8 cellular contexts compared by ENCODE assay signal in the genomic region with DNA sequence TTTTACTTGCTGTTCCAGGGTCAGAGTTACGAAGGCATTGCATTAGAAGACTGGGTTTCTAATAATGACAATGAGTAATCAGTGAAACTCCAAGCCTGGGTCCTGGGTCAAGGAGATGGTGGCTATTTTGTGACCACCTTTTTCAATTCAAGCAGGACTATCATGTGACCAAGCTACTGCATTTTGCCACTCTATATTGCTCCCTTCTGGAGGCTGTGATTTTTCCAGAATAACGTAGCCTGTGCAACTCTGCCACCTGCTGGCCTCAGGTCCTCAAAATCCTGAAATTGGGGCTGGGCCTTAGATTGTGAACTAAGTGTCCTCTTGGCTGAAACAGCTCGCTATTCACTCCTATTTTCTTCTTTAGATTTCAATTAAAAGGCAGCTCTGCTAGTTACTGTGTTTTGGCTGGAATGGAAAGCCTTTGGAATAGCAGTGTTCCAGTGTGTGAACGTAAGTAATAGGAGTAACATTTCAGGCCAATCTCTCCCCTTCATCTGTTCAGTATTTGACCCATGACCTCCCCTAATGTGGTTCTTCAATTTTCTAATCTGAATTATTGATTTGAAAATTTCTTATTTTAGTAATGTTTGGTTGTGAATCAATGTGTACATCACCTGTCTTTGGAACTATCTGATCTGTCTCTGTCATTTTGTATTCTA. TPM values are rescaled to one million over a fixed set of nuclear protein-coding genes. Genes with fewer than 3 reads are reported as not detected.
A peak's percentile ranks its signal among the peaks of the same experiment; 100 is the strongest.
DNase-seq lines count a peak whose midpoint lies in the region; ATAC-seq and TF ChIP-seq lines count a peak whose summit lies in the region.

No MANE protein-coding gene starts in this region.

- POLR2A ChIA-PET in PC-3 (lab: Charles Lee; ENCODE audit: unreplicated experiment), result no interaction called here

- H3K36me3 ChIP-seq in PC-3 (ENCODE audit: low read depth, low read length), result no peaks in the 10 kb centered on the region
- no peaks in the 10 kb centered on the region for H3K36me3 ChIP-seq in smooth muscle cell (ENCODE audit: low read depth)

- intact Hi-C loops in PC-3 (cut with micrococcal nuclease), result loop anchor here (1.0 to 2.0 kb wide), 4 partner anchors 18 to 98 kb away; no protein-coding TSS in a partner anchor

- H3F3A ChIP-seq in PC-3 (ENCODE audit: low read length, unreplicated experiment) (no peaks in the 10 kb centered on the region), smooth muscle cell (ENCODE audit: low read depth) (no peaks in the 10 kb centered on the region)

- H3K4me2 ChIP-seq in PC-3 (ENCODE audit: low read length), result no peak overlapping the region
- no peak overlapping the region for H3K4me2 ChIP-seq in smooth muscle cell

- BruUV-seq in PC-3 (replicated peaks; lab: Mats Ljungman, UMichigan), result no TSS peak

- TF ChIP-seq CTCF in HL-60 (IDR thresholded peaks at IDR 0.05; ENCODE audit: insufficient read depth, low read length) (peak; percentile 3), PC-3 (conservative IDR thresholded peaks at IDR 0.05; ENCODE audit: low read depth, low read length) (peak; percentile 96), smooth muscle cell (IDR thresholded peaks at IDR 0.05; ENCODE audit: borderline replicate concordance, insufficient read depth, poor library complexity, severe bottlenecking) (peak; percentile 63)

- CTCF ChIA-PET in PC-3 (lab: Charles Lee), result interaction anchor here (0.5 to 1.4 kb wide), 9 partner anchors 23 to 1568 kb away, joined by 3 to 12 read pairs (median 5); no protein-coding TSS in a partner anchor

- WGBS in smooth muscle cell (ENCODE audit: low lambda C conversion rate), result 61% methylated on average over 4 of the region's 4 CpGs

- H3K27me3 ChIP-seq in HL-60 (ENCODE audit: insufficient read depth, poor library complexity, severe bottlenecking) (no peaks in the 10 kb centered on the region), PC-3 (ENCODE audit: low read length) (no peaks in the 10 kb centered on the region), smooth muscle cell (ENCODE audit: low read depth) (no peaks in the 10 kb centered on the region)

- ATAC-seq in PC-3 (peak; percentile 96), HG02798 (IDR thresholded peaks at IDR 0.05; ENCODE audit: poor library complexity, unreplicated experiment) (no peak), HG02981 (IDR thresholded peaks at IDR 0.05; ENCODE audit: unreplicated experiment) (no peak)

- H3K4me1 ChIP-seq in PC-3 (ENCODE audit: insufficient read depth, low read length) (no peaks in the 10 kb centered on the region), smooth muscle cell (ENCODE audit: low read depth) (no peaks in the 10 kb centered on the region)

- H2AFZ ChIP-seq in PC-3 (ENCODE audit: low read length), result peak overlapping the region; percentile 51; the same call in 1 of the 2 replicates
- H2AFZ ChIP-seq in smooth muscle cell (ENCODE audit: low read depth), result peak overlapping the region; percentile 65

- H4K20me1 ChIP-seq in PC-3 (ENCODE audit: low read length) (no peaks in the 10 kb centered on the region), smooth muscle cell (ENCODE audit: low read depth) (no peaks in the 10 kb centered on the region)

- H3K9me3 ChIP-seq in PC-3 (ENCODE audit: low read length) (no peaks in the 10 kb centered on the region), smooth muscle cell (replicated peaks; ENCODE audit: low read depth) (no peaks in the 10 kb centered on the region)

- H3K9ac ChIP-seq in PC-3 (ENCODE audit: low read length) (no peak overlapping the region), smooth muscle cell (ENCODE audit: low read depth) (no peak overlapping the region)

- no peaks in the 10 kb centered on the region for H3K9me2 ChIP-seq in PC-3 (replicated peaks; ENCODE audit: low read length)

- H3K27ac ChIP-seq in HL-60 (replicated peaks) (no peak overlapping the region), PC-3 (ENCODE audit: low read length) (no peak overlapping the region), smooth muscle cell (ENCODE audit: low read depth) (no peak overlapping the region)

- H3K4me3 ChIP-seq in HL-60 (replicated peaks; ENCODE audit: insufficient read depth, low read length) (no peak overlapping the region), PC-3 (ENCODE audit: low read length) (no peak overlapping the region), smooth muscle cell (no peak overlapping the region)

- H3K79me2 ChIP-seq in PC-3 (ENCODE audit: low read length), result no peaks in the 10 kb centered on the region
- H3K79me2 ChIP-seq in smooth muscle cell (ENCODE audit: low read depth), result no peaks in the 10 kb centered on the region

- DNase-seq in COR-L47 (lab: John Stamatoyannopoulos, UW) (peak; percentile 43), HL-60 (ENCODE audit: low read depth in 1 of 2, low spot score in 1 of 2) (peak in 1 of 2 experiments; percentile 41), PC-3 (peak; percentile 93), amniotic stem cell (lab: John Stamatoyannopoulos, UW) (peak; percentile 45), hypothalamus (lab: John Stamatoyannopoulos, UW) (peak in 39 of 51 donors; percentile 2 to 81 (median 21)), smooth muscle cell (lab: John Stamatoyannopoulos, UW; ENCODE audit: unreplicated experiment) (no peak)

RNA-seq across cellular contexts. Expression of gene CD46, which starts 52.9 kb away (rescaled TPM):
- total RNA-seq in PC-3 (2014; rRNA removed), result 116 and 119 TPM in 2 replicates
- 234 and 243 TPM in 2 replicates for total RNA-seq in smooth muscle cell
- 117 and 126 TPM in 2 replicates for polyA plus RNA-seq in smooth muscle cell

RNA-seq across cellular contexts. Expression of gene CR1L, which starts 54.0 kb away (rescaled TPM):
- total RNA-seq in PC-3 (2014; rRNA removed), result not detected in 2 replicates
- not detected in 2 replicates for total RNA-seq in smooth muscle cell
- polyA plus RNA-seq in smooth muscle cell, result 0.95 TPM in 1 of 2 replicates, not detected in the other

Comparison
In these comparisons a context has a peak if more than half of its experiments do, and no peak if none do; other contexts are left out.
1. CTCF ChIP-seq: peak in every context shown above with its lines; median percentile 96 in PC-3; 63 in smooth muscle cell; 3 in HL-60.